Comparison of ENCODE assay signal across 25 cellular contexts in genomic region chr5:28903643-28904042, GRCh38.
DNase-seq lines count a peak whose midpoint lies in the region; ATAC-seq and TF ChIP-seq lines count a peak whose summit lies in the region.
"Had no signal": no experiment of that assay in that cellular context is flagged by ENCODE, and none has a peak within 500 bp of the region (broad histone marks: within the 10 kb centered on the region; RNA-seq: fewer than 3 reads in every experiment).

No MANE protein-coding gene starts in this region.

- no peak overlapping the region for H2AFZ ChIP-seq in OCI-LY3 (ENCODE audit: low read depth, low read length)
- no peak overlapping the region for H2AFZ ChIP-seq in neural progenitor cell (replicated peaks)

- H3K4me1 Mint-ChIP-seq in chondrocyte (ENCODE audit: low read depth) (no peaks in the 10 kb centered on the region), neural progenitor cell (no peaks in the 10 kb centered on the region), WTC11 (no peaks in the 10 kb centered on the region)
- H3K4me1 Mint-ChIP-seq: brain, T-helper 17 cell had no signal

- H3K36me3 Mint-ChIP-seq in chondrocyte (ENCODE audit: low read depth) (no peaks in the 10 kb centered on the region), neural progenitor cell (no peaks in the 10 kb centered on the region), WTC11 (peaks cover 4% of the 10 kb centered on the region; the same call in 1 of the 2 replicates)
- H3K36me3 Mint-ChIP-seq: brain had no signal

- H3K4me3 ChIP-seq in OCI-LY3 (ENCODE audit: low read length) (no peak overlapping the region), neural progenitor cell (no peak overlapping the region)
- H3K4me3 ChIP-seq: adrenal gland, GM12878, lung, thoracic aorta had no signal

- peaks cover 4% of the 10 kb centered on the region for H3K9me3 Mint-ChIP-seq in chondrocyte (ENCODE audit: low read depth)
- no peaks in the 10 kb centered on the region for H3K9me3 Mint-ChIP-seq in neural progenitor cell
- peaks cover 5% of the 10 kb centered on the region; the same call in 1 of the 2 replicates for H3K9me3 Mint-ChIP-seq in WTC11
- H3K9me3 Mint-ChIP-seq: brain had no signal

- no peak for ATAC-seq in WTC11
- ATAC-seq: GM12878, sciatic nerve, T-helper 17 cell had no signal

- H3K4me2 ChIP-seq in OCI-LY3 (ENCODE audit: low read length), result no peak overlapping the region
- H3K4me2 ChIP-seq in neural progenitor cell, result no peak overlapping the region

- H3K79me2 ChIP-seq in OCI-LY3 (ENCODE audit: low read length) (no peaks in the 10 kb centered on the region), neural progenitor cell (ENCODE audit: low read depth) (no peaks in the 10 kb centered on the region)

- H3K4me1 ChIP-seq in OCI-LY3 (ENCODE audit: low read length) (peaks cover 6% of the 10 kb centered on the region; the same call in 1 of the 2 replicates), neural progenitor cell (no peaks in the 10 kb centered on the region)
- H3K4me1 ChIP-seq: adrenal gland had no signal

- DNase-seq in ACHN, result peak; percentile 5
- peak; percentile 29 for DNase-seq in DMS53 treated with DMSO at 0.1 percent for 48 hours (lab: John Stamatoyannopoulos, UW; ENCODE audit: unreplicated experiment)
- no peak for DNase-seq in chondrocyte (ENCODE audit: low spot score)
- DNase-seq in neural progenitor cell (ENCODE audit: low spot score), result no peak
- no peak for DNase-seq in cerebellum (ENCODE audit: low spot score)
- DNase-seq in WTC11 (ENCODE audit: low spot score), result no peak
- DNase-seq: activated CD4-positive, alpha-beta T cell treated with anti-CD3 and anti-CD28 coated beads for 48 hours; activated naive CD4-positive, alpha-beta T cell treated with Interleukin-2 at 50 U/mL for 16 hours; activated T-cell treated with anti-CD3 and anti-CD28 coated beads, Interleukin-2, amount 50 U/mL, for 48 hours; adrenal gland; DMS79 treated with DMSO at 0.1 percent for 48 hours; effector CD4-positive, alpha-beta T cell; GOT3; Karpas-422; NCI-H1048; NCI-H446 treated with DMSO at 0.1 percent for 48 hours; stimulated activated CD4-positive, alpha-beta T cell treated with anti-CD3 and anti-CD28 coated beads, Interleukin-4, amount 100 ng/mL, for 4 hours; stimulated activated naive CD4-positive, alpha-beta T cell treated with Interleukin-2 at 50 U/mL for 16 hours; T-helper 17 cell had no signal

- no peak overlapping the region for H3K9ac ChIP-seq in OCI-LY3 (ENCODE audit: low read length)
- H3K9ac ChIP-seq in neural progenitor cell, result no peak overlapping the region

- H3K27me3 ChIP-seq in OCI-LY3 (ENCODE audit: low read depth, low read length), result no peaks in the 10 kb centered on the region
- no peaks in the 10 kb centered on the region for H3K27me3 ChIP-seq in neural progenitor cell
- H3K27me3 ChIP-seq: adrenal gland had no signal

- H3K4me3 Mint-ChIP-seq in chondrocyte (ENCODE audit: unreplicated experiment) (no peak overlapping the region), neural progenitor cell (no peak overlapping the region), WTC11 (no peak overlapping the region)
- H3K4me3 Mint-ChIP-seq: brain, T-helper 17 cell had no signal

- H3K27ac ChIP-seq in OCI-LY3 (ENCODE audit: low read length) (no peak overlapping the region), neural progenitor cell (no peak overlapping the region)
- H3K27ac ChIP-seq: adrenal gland, thoracic aorta had no signal

- H3K36me3 ChIP-seq in OCI-LY3 (replicated peaks; ENCODE audit: low read depth, low read length) (no peaks in the 10 kb centered on the region), neural progenitor cell (no peaks in the 10 kb centered on the region)
- H3K36me3 ChIP-seq: adrenal gland, thoracic aorta had no signal

- TF ChIP-seq CTCF in OCI-LY3 (IDR thresholded peaks at IDR 0.05; ENCODE audit: low read depth, low read length) (peak; percentile 44), chondrocyte (IDR thresholded peaks at IDR 0.05) (peak; percentile 71), neural progenitor cell (IDR thresholded peaks at IDR 0.05) (no peak), WTC11 (IDR thresholded peaks at IDR 0.05) (no peak)

- H3F3A ChIP-seq in neural progenitor cell (ENCODE audit: low read depth), result no peaks in the 10 kb centered on the region

- in situ Hi-C loops in ACHN (cut with HindIII; ENCODE audit: low pct_ligation_motif_present, low pct_unique_long_range_greater_than_20kb, low sequenced_read_pairs), result no loop called here

- H3K27ac Mint-ChIP-seq in chondrocyte (ENCODE audit: unreplicated experiment) (no peak overlapping the region), neural progenitor cell (no peak overlapping the region), WTC11 (no peak overlapping the region)
- H3K27ac Mint-ChIP-seq: brain, T-helper 17 cell had no signal

- POLR2A ChIA-PET in WTC11 (lab: Charles Lee), result no interaction called here

- no peaks in the 10 kb centered on the region for H4K20me1 ChIP-seq in OCI-LY3 (ENCODE audit: insufficient read depth, low read length)
- H4K20me1 ChIP-seq in neural progenitor cell (ENCODE audit: low read depth), result no peaks in the 10 kb centered on the region

- H3K27me3 Mint-ChIP-seq in chondrocyte (ENCODE audit: low read depth) (peaks cover 2% of the 10 kb centered on the region), neural progenitor cell (ENCODE audit: insufficient read depth, low read depth) (no peaks in the 10 kb centered on the region), WTC11 (ENCODE audit: low read depth) (no peaks in the 10 kb centered on the region)
- H3K27me3 Mint-ChIP-seq: brain, T-helper 17 cell had no signal

- H3K9me3 ChIP-seq in OCI-LY3 (ENCODE audit: insufficient read depth, low read length) (no peaks in the 10 kb centered on the region), neural progenitor cell (ENCODE audit: low read depth) (no peaks in the 10 kb centered on the region)
- H3K9me3 ChIP-seq: adrenal gland, thoracic aorta had no signal

- CTCF ChIA-PET in WTC11 (lab: Charles Lee), result no interaction called here

TF ChIP-seq in WTC11, 78 proteins besides CTCF, POLR2A, EP300 and RAD21:
- TF ChIP-seq SMAD4 (CRISPR knock-in tag; IDR thresholded peaks at IDR 0.05) (no peak), ATF1 (CRISPR knock-in tag; IDR thresholded peaks at IDR 0.05) (no peak), ZNF416 (CRISPR knock-in tag; IDR thresholded peaks at IDR 0.05) (no peak), TEAD4 (CRISPR knock-in tag; IDR thresholded peaks at IDR 0.05) (no peak), TP53 (CRISPR knock-in tag; IDR thresholded peaks at IDR 0.05) (no peak), ZNF219 (CRISPR knock-in tag; IDR thresholded peaks at IDR 0.05; ENCODE audit: borderline replicate concordance) (no peak), SOX15 (CRISPR knock-in tag; IDR thresholded peaks at IDR 0.05) (no peak)

Comparison
In these comparisons a context has a peak if more than half of its experiments do, and no peak if none do; other contexts are left out.
1. DNase-seq: peak in ACHN (single experiment) and DMS53 treated with DMSO at 0.1 percent for 48 hours (single experiment); none in chondrocyte (single experiment), neural progenitor cell (single experiment), cerebellum (single experiment) and WTC11 (single experiment).
2. CTCF ChIP-seq: peak in OCI-LY3 (single experiment) and chondrocyte (single experiment); none in neural progenitor cell (single experiment) and WTC11 (single experiment).